9 cellular contexts compared by ENCODE assay signal in genomic region chr22:18987765-18988164, GRCh38. TPM values are rescaled to one million over a fixed set of nuclear protein-coding genes. Genes with fewer than 3 reads are reported as not detected.
DNase-seq lines count a peak whose midpoint lies in the region; ATAC-seq, FAIRE-seq and TF ChIP-seq lines count a peak whose summit lies in the region.
"Had no signal": no experiment of that assay in that cellular context is flagged by ENCODE, and none has a peak within 500 bp of the region (broad histone marks: within the 10 kb centered on the region; RNA-seq: fewer than 3 reads in every experiment).

No MANE protein-coding gene starts in this region.

- peak; percentile 31 for DNase-seq in activated CD8-positive, alpha-beta T cell treated with anti-CD3 and anti-CD28 coated beads for 36 hours
- no peak for DNase-seq in activated CD8-positive, alpha-beta T cell treated with anti-CD3 and anti-CD28 coated beads, Interleukin-2, amount 10 ng/mL, durations not matched to agents 7 days and 5 days
- peak; percentile 32 for DNase-seq in M059J (ENCODE audit: low read depth)
- DNase-seq in fibroblast of pulmonary artery (ENCODE audit: low read depth): no peak
- peak; percentile 45 for DNase-seq in small intestine
- DNase-seq in tibial artery: no peak

- H3K27me3 ChIP-seq in small intestine (ENCODE audit: control insufficient read depth in 2 of 2, insufficient read depth in 2 of 2, low read length in 2 of 2) (no peaks in the 10 kb centered on the region), tibial artery (peaks cover 0 to 27% of the 10 kb centered on the region in 2 donors)

- no peaks in the 10 kb centered on the region for H3K4me1 ChIP-seq in small intestine (ENCODE audit: control insufficient read depth in 2 of 2, insufficient read depth in 1 of 2, low read depth in 1 of 2, low read length in 1 of 2)
- no peaks in the 10 kb centered on the region for H3K4me1 ChIP-seq in tibial artery

- 32 to 35% (median 33%) methylated on average over 13 of the region's 13 CpGs for WGBS in small intestine, 3 donors

- FAIRE-seq in small intestine (lab: Jason Lieb, UNC): no peak

- H3K27me3 Mint-ChIP-seq in activated CD8-positive, alpha-beta T cell treated with anti-CD3 and anti-CD28 coated beads for 36 hours: peaks cover under 1% of the 10 kb centered on the region
- H3K27me3 Mint-ChIP-seq in activated CD8-positive, alpha-beta T cell treated with anti-CD3 and anti-CD28 coated beads, Interleukin-2, amount 10 ng/mL, durations not matched to agents 7 days and 5 days (ENCODE audit: low read depth): peaks cover 2% of the 10 kb centered on the region

- intact Hi-C loops in activated CD8-positive, alpha-beta T cell treated with anti-CD3 and anti-CD28 coated beads for 36 hours (cut with micrococcal nuclease): no loop called here
- intact Hi-C loops in tibial artery (cut with DNase I; ENCODE audit: low total_unique reads): no loop called here

- H3K27ac ChIP-seq in small intestine (ENCODE audit: low read depth in 1 of 2, low read length in 1 of 2) (no peak overlapping the region), tibial artery (no peak overlapping the region)

- H3K9me3 Mint-ChIP-seq in activated CD8-positive, alpha-beta T cell treated with anti-CD3 and anti-CD28 coated beads for 36 hours: no peaks in the 10 kb centered on the region
- H3K9me3 Mint-ChIP-seq in activated CD8-positive, alpha-beta T cell treated with anti-CD3 and anti-CD28 coated beads, Interleukin-2, amount 10 ng/mL, durations not matched to agents 7 days and 5 days (ENCODE audit: insufficient read depth): no peaks in the 10 kb centered on the region
- H3K9me3 Mint-ChIP-seq: mesothelial cell of epicardium had no signal

- CTCF ChIA-PET in activated CD8-positive, alpha-beta T cell treated with anti-CD3 and anti-CD28 coated beads for 36 hours (lab: Charles Lee): interaction anchor here (1.9 kb wide), 1 partner anchor 11 kb away, joined by 8 read pairs; no protein-coding TSS in a partner anchor
- CTCF ChIA-PET in activated CD8-positive, alpha-beta T cell treated with anti-CD3 and anti-CD28 coated beads, Interleukin-2, amount 10 ng/mL, durations not matched to agents 7 days and 5 days (lab: Charles Lee): no interaction called here

- H3K36me3 Mint-ChIP-seq in activated CD8-positive, alpha-beta T cell treated with anti-CD3 and anti-CD28 coated beads for 36 hours (ENCODE audit: low read depth): no peaks in the 10 kb centered on the region
- no peaks in the 10 kb centered on the region for H3K36me3 Mint-ChIP-seq in activated CD8-positive, alpha-beta T cell treated with anti-CD3 and anti-CD28 coated beads, Interleukin-2, amount 10 ng/mL, durations not matched to agents 7 days and 5 days (ENCODE audit: low read depth)
- H3K36me3 Mint-ChIP-seq: mesothelial cell of epicardium had no signal

- no peak overlapping the region for H3K4me3 Mint-ChIP-seq in activated CD8-positive, alpha-beta T cell treated with anti-CD3 and anti-CD28 coated beads for 36 hours
- H3K4me3 Mint-ChIP-seq in activated CD8-positive, alpha-beta T cell treated with anti-CD3 and anti-CD28 coated beads, Interleukin-2, amount 10 ng/mL, durations not matched to agents 7 days and 5 days: no peak overlapping the region
- H3K4me3 Mint-ChIP-seq: mesothelial cell of epicardium had no signal

- H3K9me3 ChIP-seq in small intestine (ENCODE audit: control insufficient read depth, low read depth): no peaks in the 10 kb centered on the region
- H3K9me3 ChIP-seq in tibial artery: no peaks in the 10 kb centered on the region

- no peak for ATAC-seq in activated CD8-positive, alpha-beta T cell treated with anti-CD3 and anti-CD28 coated beads for 36 hours
- no peak for ATAC-seq in activated CD8-positive, alpha-beta T cell treated with anti-CD3 and anti-CD28 coated beads, Interleukin-2, amount 10 ng/mL, durations not matched to agents 7 days and 5 days
- ATAC-seq in GM19328 (IDR thresholded peaks at IDR 0.05; ENCODE audit: unreplicated experiment): no peak
- no peak for ATAC-seq in HG03196 (IDR thresholded peaks at IDR 0.05; ENCODE audit: unreplicated experiment)

- no peak overlapping the region for H3K4me3 ChIP-seq in fibroblast of pulmonary artery (replicated peaks; ENCODE audit: low read depth, low read length)
- H3K4me3 ChIP-seq in small intestine (ENCODE audit: low read depth in 1 of 2, low read length in 2 of 2): no peak overlapping the region
- H3K4me3 ChIP-seq in tibial artery: no peak overlapping the region

- no peak overlapping the region for H3K27ac Mint-ChIP-seq in activated CD8-positive, alpha-beta T cell treated with anti-CD3 and anti-CD28 coated beads for 36 hours
- H3K27ac Mint-ChIP-seq in activated CD8-positive, alpha-beta T cell treated with anti-CD3 and anti-CD28 coated beads, Interleukin-2, amount 10 ng/mL, durations not matched to agents 7 days and 5 days: no peak overlapping the region
- H3K27ac Mint-ChIP-seq: mesothelial cell of epicardium had no signal

- H3K36me3 ChIP-seq in small intestine (ENCODE audit: control insufficient read depth in 2 of 2, insufficient read depth in 2 of 2, low read length in 2 of 2) (no peaks in the 10 kb centered on the region), tibial artery (no peaks in the 10 kb centered on the region)

- POLR2A ChIA-PET in activated CD8-positive, alpha-beta T cell treated with anti-CD3 and anti-CD28 coated beads for 36 hours (lab: Charles Lee): no interaction called here
- POLR2A ChIA-PET in activated CD8-positive, alpha-beta T cell treated with anti-CD3 and anti-CD28 coated beads, Interleukin-2, amount 10 ng/mL, durations not matched to agents 7 days and 5 days (lab: Charles Lee): no interaction called here

- no peaks in the 10 kb centered on the region for H3K4me1 Mint-ChIP-seq in activated CD8-positive, alpha-beta T cell treated with anti-CD3 and anti-CD28 coated beads for 36 hours (ENCODE audit: low read depth)
- no peaks in the 10 kb centered on the region for H3K4me1 Mint-ChIP-seq in activated CD8-positive, alpha-beta T cell treated with anti-CD3 and anti-CD28 coated beads, Interleukin-2, amount 10 ng/mL, durations not matched to agents 7 days and 5 days (ENCODE audit: low read depth)
- H3K4me1 Mint-ChIP-seq: mesothelial cell of epicardium had no signal

- no peak for TF ChIP-seq CTCF in activated CD8-positive, alpha-beta T cell treated with anti-CD3 and anti-CD28 coated beads for 36 hours (IDR thresholded peaks at IDR 0.05)
- TF ChIP-seq CTCF in fibroblast of pulmonary artery (IDR thresholded peaks at IDR 0.05; ENCODE audit: low read length, missing control alignments): peak; percentile 33
- no peak for TF ChIP-seq CTCF in tibial artery (IDR thresholded peaks at IDR 0.05)

RNA-seq across cellular contexts. Expression of gene PRODH, which starts 51.7 kb away (rescaled TPM):
- total RNA-seq in activated CD8-positive, alpha-beta T cell treated with anti-CD3 and anti-CD28 coated beads for 36 hours: not detected
- not detected for total RNA-seq in activated CD8-positive, alpha-beta T cell treated with anti-CD3 and anti-CD28 coated beads, Interleukin-2, amount 10 ng/mL, durations not matched to agents 7 days and 5 days
- total RNA-seq in M059J (2014; rRNA removed; shearing (Covaris generic)): not detected in 2 replicates
- polyA plus RNA-seq in small intestine: 10 to 100 TPM in 2 of 3 donors, 1 to 10 TPM in 1; 8.1 to 36.7 (median 14.3) TPM

Comparison
In these comparisons a context has a peak if more than half of its experiments do, and no peak if none do; other contexts are left out.
1. DNase-seq: peak in activated CD8-positive, alpha-beta T cell treated with anti-CD3 and anti-CD28 coated beads for 36 hours (single experiment), M059J (single experiment) and small intestine (single experiment); none in activated CD8-positive, alpha-beta T cell treated with anti-CD3 and anti-CD28 coated beads, Interleukin-2, amount 10 ng/mL, durations not matched to agents 7 days and 5 days (single experiment), fibroblast of pulmonary artery (single experiment) and tibial artery (0 of 2).